ENCODE assay signal across 1 cellular context in the genomic region with DNA sequence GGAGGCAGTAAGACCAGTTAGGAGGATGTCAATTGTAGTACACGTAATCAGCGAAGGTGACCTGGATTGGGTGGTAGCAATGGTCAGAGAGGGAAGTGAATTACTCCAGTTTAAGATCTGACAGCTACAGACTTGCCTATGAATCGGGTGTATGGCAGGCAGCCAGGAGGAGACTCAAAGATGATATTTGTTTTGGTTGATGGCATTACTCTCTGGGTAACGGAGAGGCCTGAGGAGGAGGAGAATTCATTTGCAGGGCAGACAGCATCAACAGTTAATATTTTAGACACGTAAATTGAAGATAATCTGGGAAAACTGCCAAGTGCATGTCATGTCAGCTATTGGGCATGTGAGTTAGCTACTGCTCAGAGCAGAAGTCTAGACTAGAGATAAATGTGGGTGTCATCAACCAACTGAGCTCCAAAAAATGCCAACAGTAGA.
TF ChIP-seq lines count a peak whose summit lies in the region.

No MANE protein-coding gene starts in this region.

TF ChIP-seq in HepG2, 621 proteins besides CTCF, POLR2A, EP300 and RAD21 (continued from another document):
- TF ChIP-seq, protein P1, sequence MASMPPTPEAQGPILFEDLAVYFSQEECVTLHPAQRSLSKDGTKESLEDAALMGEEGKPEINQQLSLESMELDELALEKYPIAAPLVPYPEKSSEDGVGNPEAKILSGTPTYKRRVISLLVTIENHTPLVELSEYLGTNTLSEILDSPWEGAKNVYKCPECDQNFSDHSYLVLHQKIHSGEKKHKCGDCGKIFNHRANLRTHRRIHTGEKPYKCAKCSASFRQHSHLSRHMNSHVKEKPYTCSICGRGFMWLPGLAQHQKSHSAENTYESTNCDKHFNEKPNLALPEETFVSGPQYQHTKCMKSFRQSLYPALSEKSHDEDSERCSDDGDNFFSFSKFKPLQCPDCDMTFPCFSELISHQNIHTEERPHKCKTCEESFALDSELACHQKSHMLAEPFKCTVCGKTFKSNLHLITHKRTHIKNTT (CRISPR knock-in tag; IDR thresholded peaks at IDR 0.05), result no peak
- TF ChIP-seq ZNF562 (CRISPR knock-in tag; IDR thresholded peaks at IDR 0.05; ENCODE audit: borderline replicate concordance) (no peak), ERF (CRISPR knock-in tag; IDR thresholded peaks at IDR 0.05) (no peak), ETV6 (CRISPR knock-in tag; conservative IDR thresholded peaks at IDR 0.05) (no peak)
